10 cellular contexts compared by ENCODE assay signal in the genomic region with DNA sequence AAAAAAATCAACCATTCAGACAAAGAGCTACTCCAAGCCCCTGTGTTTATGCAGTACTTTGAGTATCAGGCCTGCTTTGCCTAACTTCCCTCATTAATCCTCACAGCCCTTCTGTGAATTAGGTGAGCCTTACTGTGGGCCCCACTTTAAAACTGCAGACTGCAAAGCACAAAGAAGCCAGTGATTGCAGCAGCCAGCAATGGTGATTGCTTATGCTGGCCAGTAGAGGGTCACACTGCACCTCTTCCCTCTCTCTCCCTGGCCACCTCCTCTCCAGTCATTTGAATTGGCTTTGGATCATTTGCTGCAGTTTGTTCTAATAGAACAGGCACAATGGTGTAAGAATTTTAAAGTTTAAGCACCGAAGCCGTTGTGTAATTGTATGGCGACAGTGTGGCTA.
DNase-seq lines count a peak whose midpoint lies in the region; ATAC-seq and TF ChIP-seq lines count a peak whose summit lies in the region.
"Had no signal": no experiment of that assay in that cellular context is flagged by ENCODE, and none has a peak within 500 bp of the region (broad histone marks: within the 10 kb centered on the region; RNA-seq: fewer than 3 reads in every experiment).

No MANE protein-coding gene starts in this region.

- no peaks in the 10 kb centered on the region for H3K36me3 ChIP-seq in esophagus muscularis mucosa
- H3K36me3 ChIP-seq in left lung = no peaks in the 10 kb centered on the region
- H3K36me3 ChIP-seq: adrenal gland had no signal

- no peak overlapping the region for H3K27ac ChIP-seq in esophagus muscularis mucosa (replicated peaks in 1 of 4)
- no peak overlapping the region for H3K27ac ChIP-seq in left lung
- H3K27ac ChIP-seq: adrenal gland had no signal

- no peak for ATAC-seq in left lung
- ATAC-seq: left cardiac atrium had no signal

- H3K4me3 ChIP-seq in esophagus muscularis mucosa (peak overlapping the region in 1 of 4 donors; percentile 7), left lung (no peak overlapping the region)
- H3K4me3 ChIP-seq: adrenal gland had no signal

- H3K27me3 ChIP-seq in esophagus muscularis mucosa (peaks cover 0 to 8% (median 2%) of the 10 kb centered on the region in 4 donors), left lung (peaks cover 0 to 15% of the 10 kb centered on the region in 2 donors)
- H3K27me3 ChIP-seq: adrenal gland had no signal

- TF ChIP-seq CTCF in esophagus muscularis mucosa (IDR thresholded peaks at IDR 0.05) (no peak), left lung (IDR thresholded peaks at IDR 0.05) (no peak)

- WGBS in esophagus muscularis mucosa = 96% methylated on average over 3 of the region's 3 CpGs

- no peak for TF ChIP-seq POLR2A in esophagus muscularis mucosa (IDR thresholded peaks at IDR 0.05; ENCODE audit: low read depth)

- intact Hi-C loops in esophagus muscularis mucosa (cut with DNase I) = no loop called here
- intact Hi-C loops in left lung (cut with DNase I) = no loop called here

- DNase-seq in EH (ENCODE audit: low read depth) (peak; percentile 41), NCI-H2227 (lab: John Stamatoyannopoulos, UW; ENCODE audit: unreplicated experiment) (peak; percentile 79), esophagus muscularis mucosa (ENCODE audit: extremely low spot score) (peak; percentile 64), renal cortical epithelial cell (ENCODE audit: low read depth) (peak; percentile 35), left lung (no peak), GM19240 (ENCODE audit: insufficient read length, low spot score) (no peak), SHP77 treated with DMSO at 0.1 percent for 48 hours (lab: John Stamatoyannopoulos, UW) (no peak)
- DNase-seq: activated CD8-positive, alpha-beta memory T cell treated with anti-CD3 and anti-CD28 coated beads for 24 hours; left cardiac atrium had no signal

- H3K4me1 ChIP-seq in esophagus muscularis mucosa (peaks cover 8 to 15% (median 9%) of the 10 kb centered on the region in 4 donors), left lung (peaks cover 4 to 8% of the 10 kb centered on the region in 2 donors)

- no peak for TF ChIP-seq EP300 in esophagus muscularis mucosa (IDR thresholded peaks at IDR 0.05)

- H3K9me3 ChIP-seq in esophagus muscularis mucosa = no peaks in the 10 kb centered on the region
- no peaks in the 10 kb centered on the region for H3K9me3 ChIP-seq in left lung
- H3K9me3 ChIP-seq: adrenal gland had no signal

Comparison
In these comparisons a context has a peak if more than half of its experiments do, and no peak if none do; other contexts are left out.
1. DNase-seq: peak in EH (single experiment), NCI-H2227 (single experiment), esophagus muscularis mucosa (single experiment) and renal cortical epithelial cell (single experiment); none in left lung (0 of 2), GM19240 (single experiment) and SHP77 treated with DMSO at 0.1 percent for 48 hours (single experiment).